Comparison of ENCODE assay signal across 21 cellular contexts in genomic region chr1:67582625-67583461, GRCh38.
A peak's percentile ranks its signal among the peaks of the same experiment; 100 is the strongest.
DNase-seq lines count a peak whose midpoint lies in the region; ATAC-seq, FAIRE-seq and TF ChIP-seq lines count a peak whose summit lies in the region.
"Had no signal": no experiment of that assay in that cellular context is flagged by ENCODE, and none has a peak within 500 bp of the region (broad histone marks: within the 10 kb centered on the region; RNA-seq: fewer than 3 reads in every experiment).

No MANE protein-coding gene starts in this region.

- no peak for FAIRE-seq in urothelium cell line (lab: Jason Lieb, UNC)
- FAIRE-seq: D721Med, keratinocyte had no signal

- no peak for TF ChIP-seq EP300 in ovary (IDR thresholded peaks at IDR 0.05)

- H3K27ac ChIP-seq in heart left ventricle: peak overlapping the region in 2 of 12 donors; percentile 16 to 65
- peak overlapping the region in 1 of 2 donors; percentile 70 for H3K27ac ChIP-seq in ovary
- peak overlapping the region; percentile 26 to 69 for H3K27ac ChIP-seq in aorta (ENCODE audit: low read depth in 1 of 2, low read length in 2 of 2)
- no peak overlapping the region for H3K27ac ChIP-seq in foreskin keratinocyte
- H3K27ac ChIP-seq: 22Rv1; BLaER1 treated with 17β-estradiol and CSF1 and Interleukin-3, amounts not matched to agents 10 nM and 100 nM; hepatocyte had no signal

- peaks cover 0 to 42% (median 6%) of the 10 kb centered on the region in 12 donors for H3K4me1 ChIP-seq in heart left ventricle
- H3K4me1 ChIP-seq in ovary (ENCODE audit: insufficient read depth): peaks cover 26% of the 10 kb centered on the region
- H3K4me1 ChIP-seq in aorta (ENCODE audit: control insufficient read depth in 1 of 2, insufficient read depth in 2 of 2, low read length in 2 of 2): peaks cover 0 to 3% of the 10 kb centered on the region in 2 donors
- H3K4me1 ChIP-seq in foreskin keratinocyte: no peaks in the 10 kb centered on the region

- DNase-seq in DMS 273 (lab: John Stamatoyannopoulos, UW; ENCODE audit: unreplicated experiment) (peak; percentile 21), DMS 273 treated with DMSO at 0.1 percent for 48 hours (lab: John Stamatoyannopoulos, UW) (no peak), heart left ventricle (no peak), ovary (peak in 4 of 5 donors; percentile 41 to 52 (median 46)), aorta (no peak), 8988T (no peak), urothelium cell line (ENCODE audit: low spot score) (no peak), foreskin keratinocyte (no peak)
- DNase-seq: activated CD4-positive, alpha-beta T cell treated with anti-CD3 and anti-CD28 coated beads for 1 hour; cerebellar nuclear complex; GDM1; HFFc6; NCI-H146; retina; T-helper 9 cell had no signal

- no peak overlapping the region for H3K4me3 ChIP-seq in heart left ventricle
- H3K4me3 ChIP-seq in ovary: no peak overlapping the region
- H3K4me3 ChIP-seq in aorta (ENCODE audit: low read length in 2 of 2): no peak overlapping the region
- H3K4me3 ChIP-seq: BLaER1 treated with 17β-estradiol and CSF1 and Interleukin-3, amounts not matched to agents 10 nM and 100 nM; hepatocyte had no signal

- ATAC-seq in heart left ventricle (peak; percentile 19 to 49 (median 38)), aorta (ENCODE audit: low FRiP score) (peak; percentile 23), foreskin keratinocyte (no peak)
- ATAC-seq: SK-N-SH treated with all-trans-retinoic acid at 6 μM for 48 hours had no signal

- intact Hi-C loops in heart left ventricle (cut with DNase I): no loop called here
- intact Hi-C loops in ovary (cut with DNase I): no loop called here
- intact Hi-C loops in aorta (cut with DNase I): no loop called here

- WGBS in heart left ventricle, 4 donors: 88 to 92% (median 91%) methylated on average over 13 of the region's 13 CpGs
- 66 to 76% (median 66%) methylated on average over 13 of the region's 13 CpGs for WGBS in ovary, 3 donors
- WGBS in aorta, 2 donors: 74% methylated on average over 13 of the region's 13 CpGs

- H3K9me3 ChIP-seq in heart left ventricle: no peaks in the 10 kb centered on the region
- no peaks in the 10 kb centered on the region for H3K9me3 ChIP-seq in ovary
- H3K9me3 ChIP-seq in aorta (ENCODE audit: control insufficient read depth, low read length): no peaks in the 10 kb centered on the region
- H3K9me3 ChIP-seq: BLaER1 treated with 17β-estradiol and CSF1 and Interleukin-3, amounts not matched to agents 10 nM and 100 nM had no signal

- H3K36me3 ChIP-seq in heart left ventricle: no peaks in the 10 kb centered on the region
- H3K36me3 ChIP-seq in ovary: no peaks in the 10 kb centered on the region
- no peaks in the 10 kb centered on the region for H3K36me3 ChIP-seq in aorta (ENCODE audit: control insufficient read depth in 1 of 2, insufficient read depth in 2 of 2, low read length in 1 of 2)
- H3K36me3 ChIP-seq: BLaER1 treated with 17β-estradiol and CSF1 and Interleukin-3, amounts not matched to agents 10 nM and 100 nM had no signal

- H3K27me3 ChIP-seq in heart left ventricle (no peaks in the 10 kb centered on the region), ovary (no peaks in the 10 kb centered on the region), aorta (ENCODE audit: control insufficient read depth in 1 of 2, insufficient read depth in 2 of 2, low read length in 1 of 2) (no peaks in the 10 kb centered on the region), foreskin keratinocyte (no peaks in the 10 kb centered on the region)
- H3K27me3 ChIP-seq: BLaER1 treated with 17β-estradiol and CSF1 and Interleukin-3, amounts not matched to agents 10 nM and 100 nM; hepatocyte had no signal

- no peak for TF ChIP-seq POLR2A in heart left ventricle (IDR thresholded peaks at IDR 0.05)
- no peak for TF ChIP-seq POLR2A in ovary (IDR thresholded peaks at IDR 0.05)

- TF ChIP-seq CTCF in heart left ventricle (IDR thresholded peaks at IDR 0.05) (no peak), ovary (IDR thresholded peaks at IDR 0.05) (no peak), foreskin keratinocyte (conservative IDR thresholded peaks at IDR 0.05) (no peak)

Comparison
In these comparisons a context has a peak if more than half of its experiments do, and no peak if none do; other contexts are left out.
1. DNase-seq: peak in DMS 273 (single experiment) and ovary (4 of 5); none in DMS 273 treated with DMSO at 0.1 percent for 48 hours (single experiment), heart left ventricle (0 of 5), aorta (0 of 2), 8988T (single experiment), urothelium cell line (single experiment) and foreskin keratinocyte (0 of 2).